8 cellular contexts compared by ENCODE assay signal in genomic region chr6:119169355-119169754, GRCh38.
DNase-seq lines count a peak whose midpoint lies in the region; ATAC-seq, FAIRE-seq and TF ChIP-seq lines count a peak whose summit lies in the region.
"Not testable (repeated sequence)": the region's sequence is repeated elsewhere in the genome, so short reads cannot be mapped to it uniquely, and the experiment has no call there.

No MANE protein-coding gene starts in this region.

- H3K9ac ChIP-seq in HCT116 (ENCODE audit: low read length); K562 (ENCODE audit: insufficient read depth in 1 of 2, low read depth in 2 of 2, low read length in 2 of 2); HepG2 (ENCODE audit: insufficient read depth, low read depth, low read length): not testable (repeated sequence)

- H3K4me1 Mint-ChIP-seq in Caco-2 (ENCODE audit: low read depth, unreplicated experiment) (peaks cover 32% of the 10 kb centered on the region), progenitor cell of endocrine pancreas (ENCODE audit: low read depth) (peaks cover 31% of the 10 kb centered on the region), type B pancreatic cell (ENCODE audit: unreplicated experiment) (peaks cover 27% of the 10 kb centered on the region)

- H3K4me2 ChIP-seq in HCT116 (ENCODE audit: low read length); K562 (ENCODE audit: insufficient read depth, low read length); HepG2 (ENCODE audit: low read depth, low read length): not testable (repeated sequence)

- DNase-seq in Caco-2; HCT116 (ENCODE audit: low read depth, low spot score); K562 (ENCODE audit: extremely low read depth in 1 of 4, low spot score in 3 of 4); HepG2 (ENCODE audit: low spot score); progenitor cell of endocrine pancreas (ENCODE audit: low spot score, unreplicated experiment); type B pancreatic cell (ENCODE audit: extremely low spot score, unreplicated experiment): not testable (repeated sequence)

- peaks cover 18% of the 10 kb centered on the region for H3K36me3 Mint-ChIP-seq in Caco-2 (ENCODE audit: insufficient read depth, unreplicated experiment)
- not testable (repeated sequence) for H3K36me3 Mint-ChIP-seq in progenitor cell of endocrine pancreas (ENCODE audit: insufficient read depth); type B pancreatic cell

- not testable (repeated sequence) for H3K9me2 ChIP-seq in HCT116 (ENCODE audit: insufficient read depth)

- H3K9me3 Mint-ChIP-seq in Caco-2 (ENCODE audit: unreplicated experiment); progenitor cell of endocrine pancreas (ENCODE audit: low read depth); type B pancreatic cell: not testable (repeated sequence)

- WGBS in K562 (ENCODE audit: insufficient coverage, low coverage, missing lambda C conversion rate), result 89% methylated on average over 2 of the region's 2 CpGs
- WGBS in HepG2 (ENCODE audit: low lambda C conversion rate), result 93% methylated on average over 2 of the region's 2 CpGs

- H3K27ac ChIP-seq in HCT116 (ENCODE audit: low read depth, low read length) (peak overlapping the region; percentile 91; the same call in 1 of the 2 replicates), HepG2 (ENCODE audit: extremely low read length, insufficient read depth, low read length) (peak overlapping the region; percentile 74)
- H3K27ac ChIP-seq in HEK293 (ENCODE audit: extremely low read depth, low read depth, low read length); K562 (ENCODE audit: extremely low read depth, low read depth, low read length): not testable (repeated sequence)

- H3K4me1 ChIP-seq in Caco-2 (peaks cover 41% of the 10 kb centered on the region), HCT116 (ENCODE audit: control insufficient read depth in 1 of 2, insufficient read depth in 2 of 2, low read length in 2 of 2) (peaks cover 29 to 46% of the 10 kb centered on the region in 2 experiments), K562 (replicated peaks in 1 of 2; ENCODE audit: control insufficient read depth in 2 of 2, insufficient read depth in 2 of 2, low read length in 2 of 2) (peaks cover 0 to 33% of the 10 kb centered on the region in 2 experiments; a peak in 3 of 5 replicates), HepG2 (ENCODE audit: insufficient read depth, low read length) (peaks cover 58% of the 10 kb centered on the region)
- not testable (repeated sequence) for H3K4me1 ChIP-seq in HEK293 (ENCODE audit: control insufficient read depth, insufficient read depth, low read length)

- in situ Hi-C loops in K562 (cut with MboI); HepG2 (cut with HindIII; ENCODE audit: extremely low pct_ligation_motif_present, low pct_unique_long_range_greater_than_20kb): not testable (repeated sequence)

- H3K9me1 ChIP-seq in K562 (ENCODE audit: control insufficient read depth, insufficient read depth, low read length), result not testable (repeated sequence)

- not testable (repeated sequence) for H3K27me3 ChIP-seq in Caco-2 (replicated peaks; ENCODE audit: control insufficient read depth, insufficient read depth, low read length); HCT116 (ENCODE audit: insufficient read depth, low read length); K562 (ENCODE audit: control insufficient read depth in 2 of 2, insufficient read depth in 2 of 2, low read length in 2 of 2); HepG2 (ENCODE audit: control insufficient read depth in 1 of 2, insufficient read depth in 2 of 2, low read length in 2 of 2)

- not testable (repeated sequence) for H3K4me3 ChIP-seq in Caco-2 (ENCODE audit: low read depth, low read length); HCT116 (replicated peaks in 1 of 2; ENCODE audit: low read depth in 1 of 2, low read length in 2 of 2); HEK293 (ENCODE audit: low read depth, low read length); K562; HepG2 (replicated peaks in 1 of 3; ENCODE audit: insufficient read depth in 1 of 3, low read depth in 2 of 3, low read length in 3 of 3)

- ATAC-seq in HCT116, SK-N-SH treated with all-trans-retinoic acid at 6 μM for 48 hours, K562, HepG2: not testable (repeated sequence)

- not testable (repeated sequence) for H3K27me3 Mint-ChIP-seq in Caco-2 (ENCODE audit: insufficient read depth, unreplicated experiment); progenitor cell of endocrine pancreas; type B pancreatic cell

- POLR2A ChIA-PET in Caco-2 (lab: Charles Lee); HCT116 (lab: Charles Lee); HEK293 (lab: Yijun Ruan, JAX); K562 (lab: Yijun Ruan, JAX); HepG2 (lab: Yijun Ruan, JAX): not testable (repeated sequence)

- not testable (repeated sequence) for TF ChIP-seq POLR2A in HCT116 (IDR thresholded peaks at IDR 0.05; ENCODE audit: borderline replicate concordance, extremely low read depth, insufficient read depth, insufficient read length); K562 (conservative IDR thresholded peaks at IDR 0.05); HepG2 (IDR thresholded peaks at IDR 0.05; ENCODE audit: insufficient read depth in 1 of 2, low read depth in 2 of 2, low read length in 2 of 2)

- intact Hi-C loops in Caco-2 (cut with micrococcal nuclease; ENCODE audit: unreplicated experiment); HCT116 (cut with micrococcal nuclease); K562 (cut with micrococcal nuclease); HepG2 (cut with micrococcal nuclease; ENCODE audit: unreplicated experiment): not testable (repeated sequence)

- H3K27ac Mint-ChIP-seq in Caco-2 (ENCODE audit: unreplicated experiment) (peak overlapping the region; percentile 61), progenitor cell of endocrine pancreas (peak overlapping the region; percentile 62), type B pancreatic cell (peak overlapping the region; percentile 50)

- not testable (repeated sequence) for FAIRE-seq in K562 (lab: Jason Lieb, UNC); HepG2 (lab: Jason Lieb, UNC)

- H3K9me3 ChIP-seq in Caco-2; HCT116 (ENCODE audit: control insufficient read depth in 1 of 2, insufficient read depth in 1 of 2, low read depth in 1 of 2, low read length in 2 of 2); HEK293 (ENCODE audit: control insufficient read depth, insufficient read depth, low read depth, low read length); K562 (replicated peaks; ENCODE audit: control insufficient read depth, insufficient read depth, low read depth, low read length); HepG2 (ENCODE audit: low read length): not testable (repeated sequence)

- not testable (repeated sequence) for H3K79me2 ChIP-seq in HCT116 (ENCODE audit: insufficient read depth, low read length); K562 (ENCODE audit: control insufficient read depth, insufficient read depth, low read length); HepG2 (ENCODE audit: insufficient read depth, low read length)

- H3K36me3 ChIP-seq in Caco-2 (ENCODE audit: control insufficient read depth, insufficient read depth, low read length); HCT116 (ENCODE audit: control insufficient read depth in 1 of 2, insufficient read depth in 2 of 2, low read length in 2 of 2); HEK293 (ENCODE audit: control insufficient read depth in 2 of 2, insufficient read depth in 1 of 2, low read length in 2 of 2); K562 (ENCODE audit: control insufficient read depth, insufficient read depth, low read length); HepG2 (replicated peaks in 1 of 2; ENCODE audit: control insufficient read depth in 1 of 2, insufficient read depth in 2 of 2, low read length in 2 of 2): not testable (repeated sequence)

- H3K4me3 Mint-ChIP-seq in Caco-2 (ENCODE audit: unreplicated experiment); progenitor cell of endocrine pancreas (ENCODE audit: low read depth); type B pancreatic cell: not testable (repeated sequence)

- TF ChIP-seq EP300 in K562 (IDR thresholded peaks at IDR 0.05; ENCODE audit: low read length); HepG2 (IDR thresholded peaks at IDR 0.05; ENCODE audit: low read depth in 2 of 2, low read length in 2 of 2); HepG2 (CRISPR knock-in tag; IDR thresholded peaks at IDR 0.05; ENCODE audit: borderline replicate concordance): not testable (repeated sequence)

- RAD21 ChIA-PET in HCT116 (lab: Charles Lee; ENCODE audit: low non-redundant PET in 1 of 2, low total read pairs in 2 of 2, uncharacterized antibody in 2 of 2, unreplicated experiment in 2 of 2), result not testable (repeated sequence)

- CTCF ChIA-PET in Caco-2 (lab: Charles Lee); HCT116 (lab: Charles Lee); HEK293 (lab: Yijun Ruan, JAX); K562 (lab: Yijun Ruan, JAX; ENCODE audit: low intra/inter-chr PET ratio); HepG2 (lab: Yijun Ruan, JAX; ENCODE audit: low intra/inter-chr PET ratio, low total read pairs): not testable (repeated sequence)

- not testable (repeated sequence) for BruUV-seq in Caco-2 (replicated peaks; lab: Mats Ljungman, UMichigan); HCT116 (replicated peaks; lab: Mats Ljungman, UMichigan); K562 (replicated peaks; lab: Mats Ljungman, UMichigan); HepG2 (replicated peaks; lab: Mats Ljungman, UMichigan)

- H2AFZ ChIP-seq in HCT116 (ENCODE audit: low read depth, low read length, poor library complexity, severe bottlenecking); K562 (ENCODE audit: low read depth, low read length); HepG2 (ENCODE audit: low read length): not testable (repeated sequence)

- TF ChIP-seq CTCF in Caco-2 (IDR thresholded peaks at IDR 0.05; ENCODE audit: insufficient read depth in 1 of 2, low read depth in 1 of 2, low read length in 1 of 2, severe bottlenecking in 1 of 2, unreplicated experiment in 1 of 2); HCT116 (IDR thresholded peaks at IDR 0.05 in 2 of 3, conservative IDR thresholded peaks at IDR 0.05 in 1 of 3; ENCODE audit: borderline replicate concordance in 1 of 3, insufficient read depth in 1 of 3, low read depth in 2 of 3, low read length in 2 of 3); HEK293 (tag by site-specific recombination; IDR thresholded peaks at IDR 0.05); K562 (IDR thresholded peaks at IDR 0.05 in 2 of 3, conservative IDR thresholded peaks at IDR 0.05 in 1 of 3; ENCODE audit: insufficient read depth in 2 of 3, low read depth in 1 of 3, low read length in 3 of 3); HepG2 (CRISPR knock-in tag; IDR thresholded peaks at IDR 0.05); progenitor cell of endocrine pancreas (IDR thresholded peaks at IDR 0.05; ENCODE audit: unreplicated experiment); type B pancreatic cell (conservative IDR thresholded peaks at IDR 0.05): not testable (repeated sequence)

- TF ChIP-seq RAD21 in HCT116 (IDR thresholded peaks at IDR 0.05; ENCODE audit: low read depth); K562 (CRISPR knock-in tag; conservative IDR thresholded peaks at IDR 0.05 in 1 of 2, IDR thresholded peaks at IDR 0.05 in 1 of 2); HepG2 (CRISPR knock-in tag; IDR thresholded peaks at IDR 0.05): not testable (repeated sequence)

- not testable (repeated sequence) for H4K20me1 ChIP-seq in HCT116 (ENCODE audit: insufficient read depth); K562 (replicated peaks; ENCODE audit: control insufficient read depth, insufficient read depth, low read length); HepG2 (ENCODE audit: insufficient read depth, low read length)
